Comparison of ENCODE assay signal across 20 cellular contexts in the genomic region with DNA sequence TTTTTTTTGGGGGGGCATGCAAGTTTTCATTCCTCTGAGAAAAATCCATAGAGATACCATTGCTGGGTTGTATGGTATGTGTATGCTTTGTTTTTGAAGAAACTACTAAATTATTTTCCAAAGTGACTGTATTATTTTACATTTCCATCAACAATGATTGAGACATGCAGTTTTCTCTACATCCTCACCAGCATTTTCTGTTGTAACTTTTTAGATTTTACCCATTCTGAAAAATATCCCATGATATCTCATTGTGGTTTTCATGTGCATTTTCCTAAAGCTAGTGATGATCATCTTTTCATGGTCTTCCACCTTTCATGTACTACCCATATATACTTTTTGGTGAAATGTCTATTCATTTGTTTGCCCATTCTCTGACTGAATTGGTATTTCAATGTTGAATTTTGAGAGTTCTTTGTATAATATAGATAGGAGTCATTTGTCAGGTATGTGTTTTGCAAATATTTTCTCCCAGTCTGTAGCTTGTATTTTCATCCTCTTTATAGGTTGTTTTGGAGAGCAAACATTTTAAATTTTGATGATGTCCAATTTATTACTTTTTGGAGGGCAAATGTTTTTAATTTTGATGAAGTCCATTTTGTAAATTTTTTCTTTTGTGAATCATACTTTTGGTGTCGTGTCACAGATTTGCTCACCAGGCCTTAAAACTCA.
DNase-seq lines count a peak whose midpoint lies in the region; ATAC-seq, FAIRE-seq and TF ChIP-seq lines count a peak whose summit lies in the region.
"Had no signal": no experiment of that assay in that cellular context is flagged by ENCODE, and none has a peak within 500 bp of the region (broad histone marks: within the 10 kb centered on the region; RNA-seq: fewer than 3 reads in every experiment).

No MANE protein-coding gene starts in this region.

- TF ChIP-seq CTCF in K562 (IDR thresholded peaks at IDR 0.05 in 2 of 3, conservative IDR thresholded peaks at IDR 0.05 in 1 of 3; ENCODE audit: insufficient read depth in 2 of 3, low read depth in 1 of 3, low read length in 3 of 3) = no peak
- TF ChIP-seq CTCF in osteocyte (IDR thresholded peaks at IDR 0.05) = no peak
- TF ChIP-seq CTCF in hepatocyte (IDR thresholded peaks at IDR 0.05; ENCODE audit: poor library complexity) = no peak

- H3K4me1 Mint-ChIP-seq in osteocyte (ENCODE audit: unreplicated experiment) = peaks cover 39% of the 10 kb centered on the region
- H3K4me1 Mint-ChIP-seq in activated CD4-positive, alpha-beta T cell treated with anti-CD3 and anti-CD28 coated beads, Interleukin-2, amount 10 ng/mL, durations not matched to agents 7 days and 5 days = no peaks in the 10 kb centered on the region

- in situ Hi-C loops in GM23248 (cut with MboI) = no loop called here
- in situ Hi-C loops in K562 (cut with MboI) = no loop called here

- H3K4me1 ChIP-seq in ACC112 (ENCODE audit: control insufficient read depth, insufficient read depth, low read length, unreplicated experiment) (peaks cover 21% of the 10 kb centered on the region), GM23248 (ENCODE audit: insufficient read depth) (peaks cover 32% of the 10 kb centered on the region), K562 (replicated peaks in 1 of 2; ENCODE audit: control insufficient read depth in 2 of 2, insufficient read depth in 2 of 2, low read length in 2 of 2) (no peaks in the 10 kb centered on the region), hepatocyte (ENCODE audit: insufficient read depth) (peaks cover 12% of the 10 kb centered on the region)
- H3K4me1 ChIP-seq: Caco-2 had no signal

- no peaks in the 10 kb centered on the region for H3K9me2 ChIP-seq in GM23248 (ENCODE audit: insufficient read depth)
- no peaks in the 10 kb centered on the region for H3K9me2 ChIP-seq in hepatocyte (replicated peaks; ENCODE audit: insufficient read depth)

- H3K9me1 ChIP-seq in K562 (ENCODE audit: control insufficient read depth, insufficient read depth, low read length) = no peaks in the 10 kb centered on the region

- H2AFZ ChIP-seq in ACC112 (ENCODE audit: low read length, unreplicated experiment) (peak overlapping the region; percentile 43), GM23248 (peak overlapping the region; percentile 40; the same call in 1 of the 2 replicates), K562 (ENCODE audit: low read depth, low read length) (no peak overlapping the region), hepatocyte (no peak overlapping the region)

- no peaks in the 10 kb centered on the region for H3K9me3 ChIP-seq in GM23248 (ENCODE audit: low read depth)
- H3K9me3 ChIP-seq in K562 (replicated peaks; ENCODE audit: control insufficient read depth, insufficient read depth, low read depth, low read length) = no peaks in the 10 kb centered on the region
- H3K9me3 ChIP-seq in hepatocyte (ENCODE audit: low read depth) = no peaks in the 10 kb centered on the region
- H3K9me3 ChIP-seq: Caco-2 had no signal

- H3K4me2 ChIP-seq in GM23248 (ENCODE audit: unreplicated experiment) (no peak overlapping the region), K562 (ENCODE audit: insufficient read depth, low read length) (no peak overlapping the region), hepatocyte (no peak overlapping the region)

- no TSS peak for BruUV-seq in K562 (replicated peaks; lab: Mats Ljungman, UMichigan)

- POLR2A ChIA-PET in K562 (lab: Yijun Ruan, JAX) = no interaction called here
- POLR2A ChIA-PET in activated CD4-positive, alpha-beta T cell treated with anti-CD3 and anti-CD28 coated beads, Interleukin-2, amount 10 ng/mL, durations not matched to agents 7 days and 5 days (lab: Charles Lee) = no interaction called here

- no peaks in the 10 kb centered on the region for H3K27me3 Mint-ChIP-seq in osteocyte (ENCODE audit: unreplicated experiment)
- H3K27me3 Mint-ChIP-seq in activated CD4-positive, alpha-beta T cell treated with anti-CD3 and anti-CD28 coated beads, Interleukin-2, amount 10 ng/mL, durations not matched to agents 7 days and 5 days = no peaks in the 10 kb centered on the region
- H3K27me3 Mint-ChIP-seq: CD4-positive, alpha-beta T cell had no signal

- H3K4me3 ChIP-seq in ACC112 (ENCODE audit: low read depth, low read length) (no peak overlapping the region), GM23248 (no peak overlapping the region), K562 (no peak overlapping the region), hepatocyte (no peak overlapping the region)

- TF ChIP-seq EP300 in K562 (IDR thresholded peaks at IDR 0.05; ENCODE audit: low read length) = no peak

- no peak for TF ChIP-seq POLR2A in K562 (conservative IDR thresholded peaks at IDR 0.05)

- intact Hi-C loops in K562 (cut with micrococcal nuclease) = no loop called here

- H3K36me3 ChIP-seq in ACC112 (ENCODE audit: insufficient read depth, low read length) (no peaks in the 10 kb centered on the region), GM23248 (ENCODE audit: low read depth) (no peaks in the 10 kb centered on the region), K562 (ENCODE audit: control insufficient read depth, insufficient read depth, low read length) (no peaks in the 10 kb centered on the region), hepatocyte (replicated peaks; ENCODE audit: insufficient read depth, low read depth) (no peaks in the 10 kb centered on the region)

- H3K79me2 ChIP-seq in ACC112 (ENCODE audit: control insufficient read depth, insufficient read depth, low read length, unreplicated experiment) (no peaks in the 10 kb centered on the region), GM23248 (ENCODE audit: insufficient read depth) (no peaks in the 10 kb centered on the region), K562 (ENCODE audit: control insufficient read depth, insufficient read depth, low read length) (no peaks in the 10 kb centered on the region), hepatocyte (no peaks in the 10 kb centered on the region)

- no peak for FAIRE-seq in K562 (lab: Jason Lieb, UNC)
- FAIRE-seq: D721Med, GM12892, GM18507 had no signal

- peaks cover 24% of the 10 kb centered on the region for H3F3A ChIP-seq in GM23248 (ENCODE audit: insufficient read depth)

- no peak overlapping the region for H3K4me3 Mint-ChIP-seq in osteocyte (ENCODE audit: unreplicated experiment)
- no peak overlapping the region for H3K4me3 Mint-ChIP-seq in activated CD4-positive, alpha-beta T cell treated with anti-CD3 and anti-CD28 coated beads, Interleukin-2, amount 10 ng/mL, durations not matched to agents 7 days and 5 days
- H3K4me3 Mint-ChIP-seq: CD4-positive, alpha-beta T cell had no signal

- H3K27me3 ChIP-seq in ACC112 (ENCODE audit: insufficient read depth, low read length) (no peaks in the 10 kb centered on the region), GM23248 (replicated peaks; ENCODE audit: insufficient read depth) (no peaks in the 10 kb centered on the region), K562 (ENCODE audit: control insufficient read depth in 2 of 2, insufficient read depth in 2 of 2, low read length in 2 of 2) (no peaks in the 10 kb centered on the region), hepatocyte (no peaks in the 10 kb centered on the region)

- CTCF ChIA-PET in K562 (lab: Yijun Ruan, JAX; ENCODE audit: low intra/inter-chr PET ratio) = no interaction called here
- CTCF ChIA-PET in activated CD4-positive, alpha-beta T cell treated with anti-CD3 and anti-CD28 coated beads, Interleukin-2, amount 10 ng/mL, durations not matched to agents 7 days and 5 days (lab: Charles Lee) = no interaction called here

- H4K20me1 ChIP-seq in GM23248 (ENCODE audit: insufficient read depth) = no peaks in the 10 kb centered on the region
- no peaks in the 10 kb centered on the region for H4K20me1 ChIP-seq in K562 (replicated peaks; ENCODE audit: control insufficient read depth, insufficient read depth, low read length)
- no peaks in the 10 kb centered on the region for H4K20me1 ChIP-seq in hepatocyte (ENCODE audit: insufficient read depth, poor library complexity, severe bottlenecking)

- WGBS in GM23248 (ENCODE audit: low coverage in 1 of 2, low lambda C conversion rate in 2 of 2, missing lambda C conversion rate in 2 of 2), 2 experiments = 32% methylated on average over 1 of the region's 1 CpG
- 71% methylated on average over 1 of the region's 1 CpG for WGBS in K562 (ENCODE audit: insufficient coverage, low coverage, missing lambda C conversion rate)
- WGBS in hepatocyte (ENCODE audit: low lambda C conversion rate, missing lambda C conversion rate) = 97% methylated on average over 1 of the region's 1 CpG

- H3K27ac Mint-ChIP-seq in osteocyte (ENCODE audit: unreplicated experiment) = peak overlapping the region; percentile 60
- H3K27ac Mint-ChIP-seq in activated CD4-positive, alpha-beta T cell treated with anti-CD3 and anti-CD28 coated beads, Interleukin-2, amount 10 ng/mL, durations not matched to agents 7 days and 5 days = no peak overlapping the region
- H3K27ac Mint-ChIP-seq: CD4-positive, alpha-beta T cell had no signal

- no peak overlapping the region for H3K27ac ChIP-seq in ACC112 (ENCODE audit: low read depth, low read length)
- H3K27ac ChIP-seq in GM23248 = no peak overlapping the region
- H3K27ac ChIP-seq in K562 (ENCODE audit: extremely low read depth, low read depth, low read length) = no peak overlapping the region
- H3K27ac ChIP-seq in hepatocyte = no peak overlapping the region
- H3K27ac ChIP-seq: C4-2B had no signal

- peaks cover 6% of the 10 kb centered on the region for H3K9me3 Mint-ChIP-seq in osteocyte (ENCODE audit: unreplicated experiment)
- no peaks in the 10 kb centered on the region for H3K9me3 Mint-ChIP-seq in activated CD4-positive, alpha-beta T cell treated with anti-CD3 and anti-CD28 coated beads, Interleukin-2, amount 10 ng/mL, durations not matched to agents 7 days and 5 days
- H3K9me3 Mint-ChIP-seq: CD4-positive, alpha-beta T cell had no signal

- no peak for ATAC-seq in K562
- ATAC-seq: HCT116 had no signal

- DNase-seq in GM23248 (peak; percentile 10), K562 (ENCODE audit: extremely low read depth in 1 of 4, low spot score in 3 of 4) (no peak), osteocyte (ENCODE audit: extremely low spot score, unreplicated experiment) (no peak), hepatocyte (ENCODE audit: low spot score) (no peak), 8988T (no peak)
- DNase-seq in activated CD4-positive, alpha-beta T cell treated with anti-CD3 and anti-CD28 coated beads, Interleukin-2, amount 10 ng/mL, durations not matched to agents 7 days and 5 days = no peak
- DNase-seq: ACHN; AML-193; Caco-2; CD4-positive, alpha-beta T cell; GDM1; GOT3; H7; KBM-7 had no signal

- H3K36me3 Mint-ChIP-seq in osteocyte (ENCODE audit: unreplicated experiment) = peaks cover 4% of the 10 kb centered on the region
- H3K36me3 Mint-ChIP-seq in activated CD4-positive, alpha-beta T cell treated with anti-CD3 and anti-CD28 coated beads, Interleukin-2, amount 10 ng/mL, durations not matched to agents 7 days and 5 days (ENCODE audit: low read depth) = no peaks in the 10 kb centered on the region

- H3K9ac ChIP-seq in GM23248 (no peak overlapping the region), K562 (ENCODE audit: insufficient read depth in 1 of 2, low read depth in 2 of 2, low read length in 2 of 2) (no peak overlapping the region)

- no peak for TF ChIP-seq RAD21 in K562 (CRISPR knock-in tag; conservative IDR thresholded peaks at IDR 0.05 in 1 of 2, IDR thresholded peaks at IDR 0.05 in 1 of 2)

TF ChIP-seq in K562, 482 proteins besides CTCF, POLR2A, EP300 and RAD21:
- TF ChIP-seq KLF16 (IDR thresholded peaks at IDR 0.05) = no peak
- TF ChIP-seq RBM25 (IDR thresholded peaks at IDR 0.05; ENCODE audit: low read depth, low read length, severe bottlenecking) = peak; percentile 94

Comparison
In these comparisons a context has a peak if more than half of its experiments do, and no peak if none do; other contexts are left out.
1. H2AFZ ChIP-seq: peak in ACC112 (single experiment) and GM23248 (single experiment); none in K562 (single experiment) and hepatocyte (single experiment).